1 cellular context compared by ENCODE assay signal in genomic region chr2:207791579-207792243, GRCh38.
TF ChIP-seq lines count a peak whose summit lies in the region.

No MANE protein-coding gene starts in this region.

TF ChIP-seq in Ishikawa, 13 proteins besides CTCF, POLR2A, EP300 and RAD21 (continued from another document):
- no peak for TF ChIP-seq REST (IDR thresholded peaks at IDR 0.05; ENCODE audit: low read depth)
- 0 out of 2 replicates have a peak, but pooled peaks have one; percentile 6 for TF ChIP-seq TEAD4 (IDR thresholded peaks at IDR 0.05)
- TF ChIP-seq YY1 (IDR thresholded peaks at IDR 0.05; ENCODE audit: low read depth), result no peak
